Comparison of ENCODE assay signal across 1 cellular context in the genomic region with DNA sequence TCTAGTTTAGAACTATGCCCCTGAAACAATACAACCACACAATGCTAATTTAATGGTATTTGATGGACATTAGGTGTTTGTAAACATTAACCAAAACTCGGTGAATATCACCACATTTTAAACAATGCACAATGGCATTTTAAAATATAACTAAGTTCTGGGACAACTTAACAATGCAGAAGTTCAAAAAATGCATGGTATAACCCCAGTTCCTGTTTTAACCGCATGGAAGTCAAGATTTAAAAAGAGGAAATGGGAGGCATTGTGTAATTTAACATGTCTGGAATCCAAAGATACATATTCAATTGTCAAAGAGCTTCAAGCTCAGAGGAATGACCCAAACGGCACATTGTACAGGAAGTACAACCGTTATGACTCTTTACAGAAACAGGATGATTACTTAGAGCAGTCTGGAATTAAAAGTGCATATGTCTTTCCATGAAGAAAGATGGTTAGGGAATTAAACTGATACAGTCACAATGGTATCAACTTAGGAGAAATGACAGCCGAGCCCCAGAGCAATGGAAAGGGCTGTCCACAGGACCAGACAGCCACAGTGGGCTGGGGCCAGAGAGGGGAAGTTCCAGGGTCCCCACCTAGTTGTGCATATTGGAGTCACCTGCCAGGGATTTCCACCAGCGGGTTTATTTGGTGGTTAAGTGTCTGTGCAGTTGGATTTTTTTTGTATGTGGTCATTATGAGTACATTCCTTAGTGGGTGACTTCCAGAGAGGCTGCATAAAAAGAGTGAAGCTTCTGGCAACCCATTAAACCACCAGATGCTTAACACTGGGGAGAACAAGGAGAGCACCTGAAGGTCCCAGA.
TF ChIP-seq lines count a peak whose summit lies in the region.

No MANE protein-coding gene starts in this region.

TF ChIP-seq in HepG2, 621 proteins besides CTCF, POLR2A, EP300 and RAD21 (continued from another document):
- TF ChIP-seq, protein P1, sequence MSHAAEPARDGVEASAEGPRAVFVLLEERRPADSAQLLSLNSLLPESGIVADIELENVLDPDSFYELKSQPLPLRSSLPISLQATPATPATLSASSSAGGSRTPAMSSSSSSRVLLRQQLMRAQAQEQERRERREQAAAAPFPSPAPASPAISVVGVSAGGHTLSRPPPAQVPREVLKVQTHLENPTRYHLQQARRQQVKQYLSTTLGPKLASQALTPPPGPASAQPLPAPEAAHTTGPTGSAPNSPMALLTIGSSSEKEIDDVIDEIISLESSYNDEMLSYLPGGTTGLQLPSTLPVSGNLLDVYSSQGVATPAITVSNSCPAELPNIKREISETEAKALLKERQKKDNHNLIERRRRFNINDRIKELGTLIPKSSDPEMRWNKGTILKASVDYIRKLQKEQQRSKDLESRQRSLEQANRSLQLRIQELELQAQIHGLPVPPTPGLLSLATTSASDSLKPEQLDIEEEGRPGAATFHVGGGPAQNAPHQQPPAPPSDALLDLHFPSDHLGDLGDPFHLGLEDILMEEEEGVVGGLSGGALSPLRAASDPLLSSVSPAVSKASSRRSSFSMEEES (CRISPR knock-in tag; IDR thresholded peaks at IDR 0.05), result 0 out of 2 replicates have a peak, but pooled peaks have one; percentile 1
- no peak for TF ChIP-seq CAMTA2 (CRISPR knock-in tag; IDR thresholded peaks at IDR 0.05; ENCODE audit: borderline replicate concordance)
- 0 out of 2 replicates have a peak, but pooled peaks have one; percentile 10 for TF ChIP-seq YEATS4 (CRISPR knock-in tag; IDR thresholded peaks at IDR 0.05; ENCODE audit: borderline replicate concordance)
- no peak for TF ChIP-seq ZNF780A (CRISPR knock-in tag; IDR thresholded peaks at IDR 0.05)
- TF ChIP-seq FOXA3 (CRISPR knock-in tag; IDR thresholded peaks at IDR 0.05), result 0 out of 2 replicates have a peak, but pooled peaks have one; percentile 16
- TF ChIP-seq ZNF792 (CRISPR knock-in tag; IDR thresholded peaks at IDR 0.05), result no peak
- no peak for TF ChIP-seq CREB1 (IDR thresholded peaks at IDR 0.05)
- no peak for TF ChIP-seq CREB1 (CRISPR knock-in tag; IDR thresholded peaks at IDR 0.05)
- TF ChIP-seq, protein P2, sequence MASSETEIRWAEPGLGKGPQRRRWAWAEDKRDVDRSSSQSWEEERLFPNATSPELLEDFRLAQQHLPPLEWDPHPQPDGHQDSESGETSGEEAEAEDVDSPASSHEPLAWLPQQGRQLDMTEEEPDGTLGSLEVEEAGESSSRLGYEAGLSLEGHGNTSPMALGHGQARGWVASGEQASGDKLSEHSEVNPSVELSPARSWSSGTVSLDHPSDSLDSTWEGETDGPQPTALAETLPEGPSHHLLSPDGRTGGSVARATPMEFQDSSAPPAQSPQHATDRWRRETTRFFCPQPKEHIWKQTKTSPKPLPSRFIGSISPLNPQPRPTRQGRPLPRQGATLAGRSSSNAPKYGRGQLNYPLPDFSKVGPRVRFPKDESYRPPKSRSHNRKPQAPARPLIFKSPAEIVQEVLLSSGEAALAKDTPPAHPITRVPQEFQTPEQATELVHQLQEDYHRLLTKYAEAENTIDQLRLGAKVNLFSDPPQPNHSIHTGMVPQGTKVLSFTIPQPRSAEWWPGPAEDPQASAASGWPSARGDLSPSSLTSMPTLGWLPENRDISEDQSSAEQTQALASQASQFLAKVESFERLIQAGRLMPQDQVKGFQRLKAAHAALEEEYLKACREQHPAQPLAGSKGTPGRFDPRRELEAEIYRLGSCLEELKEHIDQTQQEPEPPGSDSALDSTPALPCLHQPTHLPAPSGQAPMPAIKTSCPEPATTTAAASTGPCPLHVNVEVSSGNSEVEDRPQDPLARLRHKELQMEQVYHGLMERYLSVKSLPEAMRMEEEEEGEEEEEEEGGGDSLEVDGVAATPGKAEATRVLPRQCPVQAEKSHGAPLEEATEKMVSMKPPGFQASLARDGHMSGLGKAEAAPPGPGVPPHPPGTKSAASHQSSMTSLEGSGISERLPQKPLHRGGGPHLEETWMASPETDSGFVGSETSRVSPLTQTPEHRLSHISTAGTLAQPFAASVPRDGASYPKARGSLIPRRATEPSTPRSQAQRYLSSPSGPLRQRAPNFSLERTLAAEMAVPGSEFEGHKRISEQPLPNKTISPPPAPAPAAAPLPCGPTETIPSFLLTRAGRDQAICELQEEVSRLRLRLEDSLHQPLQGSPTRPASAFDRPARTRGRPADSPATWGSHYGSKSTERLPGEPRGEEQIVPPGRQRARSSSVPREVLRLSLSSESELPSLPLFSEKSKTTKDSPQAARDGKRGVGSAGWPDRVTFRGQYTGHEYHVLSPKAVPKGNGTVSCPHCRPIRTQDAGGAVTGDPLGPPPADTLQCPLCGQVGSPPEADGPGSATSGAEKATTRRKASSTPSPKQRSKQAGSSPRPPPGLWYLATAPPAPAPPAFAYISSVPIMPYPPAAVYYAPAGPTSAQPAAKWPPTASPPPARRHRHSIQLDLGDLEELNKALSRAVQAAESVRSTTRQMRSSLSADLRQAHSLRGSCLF (CRISPR knock-in tag; IDR thresholded peaks at IDR 0.05; ENCODE audit: borderline replicate concordance), result 0 out of 2 replicates have a peak, but pooled peaks have one; percentile 24
- no peak for TF ChIP-seq FOSL2 (CRISPR knock-in tag; IDR thresholded peaks at IDR 0.05)
- no peak for TF ChIP-seq SIN3A (IDR thresholded peaks at IDR 0.05; ENCODE audit: borderline replicate concordance, low read depth, low read length)
- TF ChIP-seq SOX6 (IDR thresholded peaks at IDR 0.05), result no peak
- TF ChIP-seq SOX6 (CRISPR knock-in tag; IDR thresholded peaks at IDR 0.05), result peak; percentile 85
- peak; percentile 24; the same call in 1 of the 2 replicates for TF ChIP-seq NCOR1 (IDR thresholded peaks at IDR 0.05; ENCODE audit: borderline replicate concordance, low read length)
- TF ChIP-seq TP53 (CRISPR knock-in tag; conservative IDR thresholded peaks at IDR 0.05), result 0 out of 2 replicates have a peak, but pooled peaks have one; percentile 39
- TF ChIP-seq RFXAP (CRISPR knock-in tag; IDR thresholded peaks at IDR 0.05; ENCODE audit: borderline replicate concordance), result no peak
- TF ChIP-seq SAFB2 (CRISPR knock-in tag; IDR thresholded peaks at IDR 0.05; ENCODE audit: borderline replicate concordance, low read depth), result no peak
- no peak for TF ChIP-seq TMF1 (CRISPR knock-in tag; IDR thresholded peaks at IDR 0.05; ENCODE audit: low read depth)
- no peak for TF ChIP-seq NR2F2 (IDR thresholded peaks at IDR 0.05; ENCODE audit: borderline replicate concordance, low read depth)
- TF ChIP-seq ZNF510 (CRISPR knock-in tag; IDR thresholded peaks at IDR 0.05; ENCODE audit: low read depth), result no peak
- TF ChIP-seq, protein P3, sequence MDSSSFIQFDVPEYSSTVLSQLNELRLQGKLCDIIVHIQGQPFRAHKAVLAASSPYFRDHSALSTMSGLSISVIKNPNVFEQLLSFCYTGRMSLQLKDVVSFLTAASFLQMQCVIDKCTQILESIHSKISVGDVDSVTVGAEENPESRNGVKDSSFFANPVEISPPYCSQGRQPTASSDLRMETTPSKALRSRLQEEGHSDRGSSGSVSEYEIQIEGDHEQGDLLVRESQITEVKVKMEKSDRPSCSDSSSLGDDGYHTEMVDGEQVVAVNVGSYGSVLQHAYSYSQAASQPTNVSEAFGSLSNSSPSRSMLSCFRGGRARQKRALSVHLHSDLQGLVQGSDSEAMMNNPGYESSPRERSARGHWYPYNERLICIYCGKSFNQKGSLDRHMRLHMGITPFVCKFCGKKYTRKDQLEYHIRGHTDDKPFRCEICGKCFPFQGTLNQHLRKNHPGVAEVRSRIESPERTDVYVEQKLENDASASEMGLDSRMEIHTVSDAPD (CRISPR knock-in tag; IDR thresholded peaks at IDR 0.05), result no peak
- no peak for TF ChIP-seq ZNF263 (CRISPR knock-in tag; IDR thresholded peaks at IDR 0.05)
- peak; percentile 56 for TF ChIP-seq MED1 (CRISPR knock-in tag; IDR thresholded peaks at IDR 0.05)
- TF ChIP-seq ETV5 (CRISPR knock-in tag; IDR thresholded peaks at IDR 0.05; ENCODE audit: borderline replicate concordance), result peak; percentile 77; the same call in 1 of the 2 replicates
- TF ChIP-seq, protein P4, sequence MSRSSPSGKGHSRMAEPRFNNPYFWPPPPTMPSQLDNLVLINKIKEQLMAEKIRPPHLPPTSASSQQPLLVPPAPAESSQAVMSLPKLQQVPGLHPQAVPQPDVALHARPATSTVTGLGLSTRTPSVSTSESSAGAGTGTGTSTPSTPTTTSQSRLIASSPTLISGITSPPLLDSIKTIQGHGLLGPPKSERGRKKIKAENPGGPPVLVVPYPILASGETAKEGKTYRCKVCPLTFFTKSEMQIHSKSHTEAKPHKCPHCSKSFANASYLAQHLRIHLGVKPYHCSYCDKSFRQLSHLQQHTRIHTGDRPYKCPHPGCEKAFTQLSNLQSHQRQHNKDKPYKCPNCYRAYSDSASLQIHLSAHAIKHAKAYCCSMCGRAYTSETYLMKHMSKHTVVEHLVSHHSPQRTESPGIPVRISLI (CRISPR knock-in tag; IDR thresholded peaks at IDR 0.05; ENCODE audit: borderline replicate concordance), result peak; percentile 72; the same call in 1 of the 2 replicates
- no peak for TF ChIP-seq ZNF788 (CRISPR knock-in tag; IDR thresholded peaks at IDR 0.05; ENCODE audit: borderline replicate concordance)
- TF ChIP-seq, protein P5, sequence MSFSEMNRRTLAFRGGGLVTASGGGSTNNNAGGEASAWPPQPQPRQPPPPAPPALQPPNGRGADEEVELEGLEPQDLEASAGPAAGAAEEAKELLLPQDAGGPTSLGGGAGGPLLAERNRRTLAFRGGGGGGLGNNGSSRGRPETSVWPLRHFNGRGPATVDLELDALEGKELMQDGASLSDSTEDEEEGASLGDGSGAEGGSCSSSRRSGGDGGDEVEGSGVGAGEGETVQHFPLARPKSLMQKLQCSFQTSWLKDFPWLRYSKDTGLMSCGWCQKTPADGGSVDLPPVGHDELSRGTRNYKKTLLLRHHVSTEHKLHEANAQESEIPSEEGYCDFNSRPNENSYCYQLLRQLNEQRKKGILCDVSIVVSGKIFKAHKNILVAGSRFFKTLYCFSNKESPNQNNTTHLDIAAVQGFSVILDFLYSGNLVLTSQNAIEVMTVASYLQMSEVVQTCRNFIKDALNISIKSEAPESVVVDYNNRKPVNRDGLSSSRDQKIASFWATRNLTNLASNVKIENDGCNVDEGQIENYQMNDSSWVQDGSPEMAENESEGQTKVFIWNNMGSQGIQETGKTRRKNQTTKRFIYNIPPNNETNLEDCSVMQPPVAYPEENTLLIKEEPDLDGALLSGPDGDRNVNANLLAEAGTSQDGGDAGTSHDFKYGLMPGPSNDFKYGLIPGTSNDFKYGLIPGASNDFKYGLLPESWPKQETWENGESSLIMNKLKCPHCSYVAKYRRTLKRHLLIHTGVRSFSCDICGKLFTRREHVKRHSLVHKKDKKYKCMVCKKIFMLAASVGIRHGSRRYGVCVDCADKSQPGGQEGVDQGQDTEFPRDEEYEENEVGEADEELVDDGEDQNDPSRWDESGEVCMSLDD (CRISPR knock-in tag; IDR thresholded peaks at IDR 0.05; ENCODE audit: borderline replicate concordance), result 0 out of 2 replicates have a peak, but pooled peaks have one; percentile 20
- TF ChIP-seq DNMT3B (CRISPR knock-in tag; conservative IDR thresholded peaks at IDR 0.05), result no peak
